ENCODE assay signal across 11 cellular contexts in genomic region chr4:47483722-47484121, GRCh38. TPM values are rescaled to one million over a fixed set of nuclear protein-coding genes. Genes with fewer than 3 reads are reported as not detected.
DNase-seq lines count a peak whose midpoint lies in the region; ATAC-seq, FAIRE-seq and TF ChIP-seq lines count a peak whose summit lies in the region.
"Had no signal": no experiment of that assay in that cellular context is flagged by ENCODE, and none has a peak within 500 bp of the region (broad histone marks: within the 10 kb centered on the region; RNA-seq: fewer than 3 reads in every experiment).

No MANE protein-coding gene starts in this region.

- no peaks in the 10 kb centered on the region for H3K36me3 Mint-ChIP-seq in CD4-positive, CD25-positive, alpha-beta regulatory T cell
- H3K36me3 Mint-ChIP-seq in mesothelial cell of epicardium = peaks cover 2% of the 10 kb centered on the region

- H3K27ac ChIP-seq in CD4-positive, CD25-positive, alpha-beta regulatory T cell (ENCODE audit: insufficient read depth, low read length, poor library complexity, severe bottlenecking) = no peak overlapping the region

- no peak for TF ChIP-seq CTCF in mesothelial cell of epicardium (IDR thresholded peaks at IDR 0.05; ENCODE audit: unreplicated experiment)

- peaks cover 0 to 3% (median 0%) of the 10 kb centered on the region in 7 donors for H3K9me3 Mint-ChIP-seq in CD4-positive, CD25-positive, alpha-beta regulatory T cell
- H3K9me3 Mint-ChIP-seq in mesothelial cell of epicardium = peaks cover under 1% of the 10 kb centered on the region

- no peak for ATAC-seq in CD4-positive, CD25-positive, alpha-beta regulatory T cell (ENCODE audit: low read depth in 2 of 2)
- ATAC-seq in GM21526 (IDR thresholded peaks at IDR 0.05; ENCODE audit: low FRiP score, unreplicated experiment) = no peak

- H3K27me3 ChIP-seq in CD4-positive, CD25-positive, alpha-beta regulatory T cell (ENCODE audit: control insufficient read depth, insufficient read depth, low read length) = no peaks in the 10 kb centered on the region

- peaks cover 7 to 33% (median 24%) of the 10 kb centered on the region in 4 donors for H3K4me1 Mint-ChIP-seq in CD4-positive, CD25-positive, alpha-beta regulatory T cell
- H3K4me1 Mint-ChIP-seq in mesothelial cell of epicardium = peaks cover 17% of the 10 kb centered on the region

- H3K27ac Mint-ChIP-seq in CD4-positive, CD25-positive, alpha-beta regulatory T cell = peak overlapping the region in 1 of 3 donors; percentile 91
- peak overlapping the region; percentile 99 for H3K27ac Mint-ChIP-seq in mesothelial cell of epicardium

- H3K4me3 Mint-ChIP-seq in CD4-positive, CD25-positive, alpha-beta regulatory T cell = peak overlapping the region; percentile 90 to 95 (median 94)
- no peak overlapping the region for H3K4me3 Mint-ChIP-seq in mesothelial cell of epicardium

- FAIRE-seq in frontal cortex (lab: Jason Lieb, UNC) = no peak
- FAIRE-seq: GM12891, H54 had no signal

- H3K4me3 ChIP-seq in CD4-positive, CD25-positive, alpha-beta regulatory T cell (ENCODE audit: low read depth, low read length) = no peak overlapping the region

- H3K27me3 Mint-ChIP-seq in CD4-positive, CD25-positive, alpha-beta regulatory T cell = peaks cover 13% of the 10 kb centered on the region
- no peaks in the 10 kb centered on the region for H3K27me3 Mint-ChIP-seq in mesothelial cell of epicardium (ENCODE audit: low read depth)

- H3K9me3 ChIP-seq in CD4-positive, CD25-positive, alpha-beta regulatory T cell (ENCODE audit: control insufficient read depth in 2 of 2, low read length in 2 of 2) = no peaks in the 10 kb centered on the region

- H3K36me3 ChIP-seq in CD4-positive, CD25-positive, alpha-beta regulatory T cell (ENCODE audit: control insufficient read depth, insufficient read depth, low read length) = no peaks in the 10 kb centered on the region

- no peak for DNase-seq in CD4-positive, CD25-positive, alpha-beta regulatory T cell
- DNase-seq in H4 (ENCODE audit: low spot score) (peak; percentile 11), astrocyte of the hippocampus (ENCODE audit: low read depth, low spot score) (peak; percentile 62), mesothelial cell of epicardium (ENCODE audit: low spot score in 2 of 2, unreplicated experiment in 2 of 2) (no peak), frontal cortex (ENCODE audit: low spot score in 2 of 2) (no peak), NCI-H1048 (lab: John Stamatoyannopoulos, UW) (no peak)
- no peak for DNase-seq in activated CD4-positive, alpha-beta T cell treated with anti-CD3 and anti-CD28 coated beads for 1 hour
- DNase-seq: NCI-H2107 had no signal

- peaks cover 20% of the 10 kb centered on the region for H3K4me1 ChIP-seq in CD4-positive, CD25-positive, alpha-beta regulatory T cell (ENCODE audit: control insufficient read depth, insufficient read depth, low read length, poor library complexity, severe bottlenecking)

RNA-seq across cellular contexts. Expression of gene ATP10D, which starts 1.4 kb away (rescaled TPM):
- 3.5 TPM for total RNA-seq in CD4-positive, CD25-positive, alpha-beta regulatory T cell
- polyA plus RNA-seq in CD4-positive, CD25-positive, alpha-beta regulatory T cell = 1 to 10 TPM; 1.6 to 3.7 (median 2.5) TPM
- total RNA-seq in H4 (2014; rRNA removed; shearing (Covaris generic)) = 28.4 and 32.4 TPM in 2 replicates
- total RNA-seq in mesothelial cell of epicardium (31.7 to 34.9 TPM (median 32.4 TPM) in 3 replicates), frontal cortex (7.7 TPM)

RNA-seq across cellular contexts. Expression of gene COMMD8, which starts 20.2 kb away (rescaled TPM):
- total RNA-seq in CD4-positive, CD25-positive, alpha-beta regulatory T cell = 9.3 TPM
- polyA plus RNA-seq in CD4-positive, CD25-positive, alpha-beta regulatory T cell = 10 to 100 TPM; 37.0 to 52.8 (median 40.7) TPM
- total RNA-seq in H4 (2014; rRNA removed; shearing (Covaris generic)) = 70.1 and 70.3 TPM in 2 replicates
- 8.0 to 10.0 TPM (median 8.2 TPM) in 3 replicates for total RNA-seq in mesothelial cell of epicardium
- total RNA-seq in frontal cortex = 24.1 TPM

Comparison
In these comparisons a context has a peak if more than half of its experiments do, and no peak if none do; other contexts are left out.
1. DNase-seq: peak in H4 (single experiment) and astrocyte of the hippocampus (single experiment); none in CD4-positive, CD25-positive, alpha-beta regulatory T cell (0 of 3), mesothelial cell of epicardium (0 of 2), frontal cortex (0 of 2), NCI-H1048 (single experiment) and activated CD4-positive, alpha-beta T cell treated with anti-CD3 and anti-CD28 coated beads for 1 hour (single experiment).